In genomic region chr15:40328176-40328575, GRCh38 we compare ENCODE assay signal across 13 cellular contexts. TPM values are rescaled to one million over a fixed set of nuclear protein-coding genes. Genes with fewer than 3 reads are reported as not detected.
DNase-seq lines count a peak whose midpoint lies in the region; ATAC-seq and TF ChIP-seq lines count a peak whose summit lies in the region.
"Had no signal": no experiment of that assay in that cellular context is flagged by ENCODE, and none has a peak within 500 bp of the region (broad histone marks: within the 10 kb centered on the region; RNA-seq: fewer than 3 reads in every experiment).

No MANE protein-coding gene starts in this region.

- H3K9me3 ChIP-seq in skeletal muscle satellite cell (replicated peaks; ENCODE audit: low read length) = no peaks in the 10 kb centered on the region

- H3K9ac ChIP-seq in skeletal muscle satellite cell (ENCODE audit: low read depth, low read length) = no peak overlapping the region

- no peaks in the 10 kb centered on the region for H3K9me3 Mint-ChIP-seq in HFFc6
- H3K9me3 Mint-ChIP-seq in WTC11 = no peaks in the 10 kb centered on the region
- H3K9me3 Mint-ChIP-seq: stimulated activated memory B cell treated with anti-CD40 and anti-IgM and Interleukin-4, amounts not matched to agents 10 μg/mL and 1 μg/mL and 100 μg/mL, for 72 hours had no signal

- ATAC-seq in WTC11 (no peak), GM18519 (IDR thresholded peaks at IDR 0.05; ENCODE audit: low FRiP score, unreplicated experiment) (no peak), GM18511 (IDR thresholded peaks at IDR 0.05; ENCODE audit: unreplicated experiment) (no peak)
- ATAC-seq: stimulated activated memory B cell treated with anti-CD40 and anti-IgM and Interleukin-4, amounts not matched to agents 10 μg/mL and 1 μg/mL and 100 μg/mL, for 72 hours had no signal

- POLR2A ChIA-PET in WTC11 (lab: Charles Lee) = interaction anchor here (1.7 kb wide), 1 partner anchor 9 kb away, joined by 6 read pairs; no protein-coding TSS in a partner anchor

- H3K4me1 Mint-ChIP-seq in HFFc6 (ENCODE audit: low read depth) (peaks cover 68% of the 10 kb centered on the region), WTC11 (peaks cover 50% of the 10 kb centered on the region)

- no peak overlapping the region for H3K4me3 ChIP-seq in skeletal muscle satellite cell (ENCODE audit: low read length)

- peaks cover 2% of the 10 kb centered on the region for H3K36me3 ChIP-seq in skeletal muscle satellite cell (ENCODE audit: insufficient read depth, low read length)

- CTCF ChIA-PET in WTC11 (lab: Charles Lee) = interaction anchor here (1.0 to 8.3 kb wide), 13 partner anchors 11 to 94 kb away, joined by 3 to 234 read pairs (median 5); partner anchors contain the start of genes ANKRD63, CCDC9B, IVD and PAK6

- DNase-seq in HFFc6 (peak; percentile 19), WTC11 (ENCODE audit: low spot score) (no peak), glomerular visceral epithelial cell (ENCODE audit: extremely low spot score) (peak; percentile 32)
- DNase-seq in stimulated activated CD4-positive, alpha-beta T cell treated with anti-CD3 and anti-CD28 coated beads, Interleukin-2, amount 100 ng/mL, for 24 hours = no peak
- DNase-seq: COR-L47, NCI-H1105 treated with DMSO at 0.1 percent for 48 hours, NCI-H510A, SHP77 treated with DMSO at 0.1 percent for 48 hours, WERI-Rb-1 had no signal

- no peaks in the 10 kb centered on the region for H3K27me3 ChIP-seq in skeletal muscle satellite cell (ENCODE audit: control insufficient read depth, insufficient read depth, low read length)

- H3K27ac Mint-ChIP-seq in HFFc6 = peak overlapping the region; percentile 71
- peak overlapping the region; percentile 83 for H3K27ac Mint-ChIP-seq in WTC11
- H3K27ac Mint-ChIP-seq: stimulated activated memory B cell treated with anti-CD40 and anti-IgM and Interleukin-4, amounts not matched to agents 10 μg/mL and 1 μg/mL and 100 μg/mL, for 72 hours had no signal

- H3K4me1 ChIP-seq in skeletal muscle satellite cell (ENCODE audit: control insufficient read depth, insufficient read depth, low read length) = peaks cover 24% of the 10 kb centered on the region

- peaks cover 20% of the 10 kb centered on the region; the same call in 1 of the 2 replicates for H3K36me3 Mint-ChIP-seq in HFFc6 (ENCODE audit: low read depth)
- H3K36me3 Mint-ChIP-seq in WTC11 = peaks cover 15% of the 10 kb centered on the region; the same call in 1 of the 2 replicates
- H3K36me3 Mint-ChIP-seq: stimulated activated memory B cell treated with anti-CD40 and anti-IgM and Interleukin-4, amounts not matched to agents 10 μg/mL and 1 μg/mL and 100 μg/mL, for 72 hours had no signal

- H3K4me2 ChIP-seq in skeletal muscle satellite cell (ENCODE audit: low read length) = peak overlapping the region; percentile 18

- H3K4me3 Mint-ChIP-seq in HFFc6 (peak overlapping the region; percentile 7), WTC11 (peak overlapping the region; percentile 38)
- H3K4me3 Mint-ChIP-seq: stimulated activated memory B cell treated with anti-CD40 and anti-IgM and Interleukin-4, amounts not matched to agents 10 μg/mL and 1 μg/mL and 100 μg/mL, for 72 hours had no signal

- TF ChIP-seq CTCF in HFFc6 (IDR thresholded peaks at IDR 0.05) = no peak
- no peak for TF ChIP-seq CTCF in WTC11 (IDR thresholded peaks at IDR 0.05)

- peaks cover 7% of the 10 kb centered on the region; the same call in 1 of the 2 replicates for H3K27me3 Mint-ChIP-seq in HFFc6 (ENCODE audit: insufficient read depth)
- peaks cover 4% of the 10 kb centered on the region for H3K27me3 Mint-ChIP-seq in WTC11 (ENCODE audit: low read depth)
- H3K27me3 Mint-ChIP-seq: stimulated activated memory B cell treated with anti-CD40 and anti-IgM and Interleukin-4, amounts not matched to agents 10 μg/mL and 1 μg/mL and 100 μg/mL, for 72 hours had no signal

TF ChIP-seq in WTC11, 78 proteins besides CTCF, POLR2A, EP300 and RAD21 (continues in another document):
- no peak for TF ChIP-seq E2F4 (CRISPR knock-in tag; IDR thresholded peaks at IDR 0.05; ENCODE audit: borderline replicate concordance, low read depth)
- TF ChIP-seq ZBTB43 (CRISPR knock-in tag; IDR thresholded peaks at IDR 0.05) = no peak
- no peak for TF ChIP-seq IRF2 (CRISPR knock-in tag; IDR thresholded peaks at IDR 0.05; ENCODE audit: borderline replicate concordance, low read depth)
- TF ChIP-seq ETV6 (CRISPR knock-in tag; IDR thresholded peaks at IDR 0.05) = no peak
- TF ChIP-seq PRRX2 (CRISPR knock-in tag; IDR thresholded peaks at IDR 0.05) = no peak
- TF ChIP-seq, protein P1, sequence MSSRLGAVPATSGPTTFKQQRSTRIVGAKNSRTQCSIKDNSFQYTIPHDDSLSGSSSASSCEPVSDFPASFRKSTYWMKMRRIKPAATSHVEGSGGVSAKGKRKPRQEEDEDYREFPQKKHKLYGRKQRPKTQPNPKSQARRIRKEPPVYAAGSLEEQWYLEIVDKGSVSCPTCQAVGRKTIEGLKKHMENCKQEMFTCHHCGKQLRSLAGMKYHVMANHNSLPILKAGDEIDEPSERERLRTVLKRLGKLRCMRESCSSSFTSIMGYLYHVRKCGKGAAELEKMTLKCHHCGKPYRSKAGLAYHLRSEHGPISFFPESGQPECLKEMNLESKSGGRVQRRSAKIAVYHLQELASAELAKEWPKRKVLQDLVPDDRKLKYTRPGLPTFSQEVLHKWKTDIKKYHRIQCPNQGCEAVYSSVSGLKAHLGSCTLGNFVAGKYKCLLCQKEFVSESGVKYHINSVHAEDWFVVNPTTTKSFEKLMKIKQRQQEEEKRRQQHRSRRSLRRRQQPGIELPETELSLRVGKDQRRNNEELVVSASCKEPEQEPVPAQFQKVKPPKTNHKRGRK (CRISPR knock-in tag; IDR thresholded peaks at IDR 0.05; ENCODE audit: borderline replicate concordance) = no peak

RNA-seq across cellular contexts. Expression of gene INAFM2, which starts 4.7 kb away (rescaled TPM):
- total RNA-seq in HFFc6 (2021; fragmentation: NEBNext Ultra II Directional; extraction: Animal tissue kit (Norgen Biotek cat#: 25700)) = 10 to 100 TPM; 19.6 to 32.8 (median 23.4) TPM
- 28.2 to 34.2 TPM (median 30.3 TPM) in 3 replicates for total RNA-seq in WTC11 (2021)
- 7.1 and 11.6 TPM in 2 replicates for total RNA-seq in skeletal muscle satellite cell (2012; rRNA removed)

RNA-seq across cellular contexts. Expression of gene CCDC9B, which starts 12.6 kb away (rescaled TPM):
- 10 to 100 TPM; 54.3 to 92.3 (median 57.9) TPM for total RNA-seq in HFFc6 (2021; fragmentation: NEBNext Ultra II Directional; extraction: Animal tissue kit (Norgen Biotek cat#: 25700))
- 1.4 to 1.8 TPM (median 1.8 TPM) in 3 replicates for total RNA-seq in WTC11 (2021)
- total RNA-seq in skeletal muscle satellite cell (2012; rRNA removed) = 3.1 and 8.6 TPM in 2 replicates

RNA-seq across cellular contexts. Expression of gene PLCB2, which starts 20.4 kb away (rescaled TPM):
- total RNA-seq in HFFc6 (2021; fragmentation: NEBNext Ultra II Directional; extraction: Animal tissue kit (Norgen Biotek cat#: 25700)) = 1 to 10 TPM in 1 of 6 experiments, under 1 TPM in 5; 0.12 to 1.0 (median 0.48) TPM
- 14.2 to 18.5 TPM (median 15.2 TPM) in 3 replicates for total RNA-seq in WTC11 (2021)
- total RNA-seq in skeletal muscle satellite cell (2012; rRNA removed) = 0.22 and 0.76 TPM in 2 replicates

RNA-seq across cellular contexts. Expression of gene PHGR1, which starts 22.7 kb away (rescaled TPM):
- not detected for total RNA-seq in HFFc6 (2021; fragmentation: NEBNext Ultra II Directional; extraction: Animal tissue kit (Norgen Biotek cat#: 25700))
- total RNA-seq in WTC11 (2021) = not detected in 3 replicates
- not detected in 2 replicates for total RNA-seq in skeletal muscle satellite cell (2012; rRNA removed)

RNA-seq across cellular contexts. Expression of gene DISP2, which starts 29.8 kb away (rescaled TPM):
- total RNA-seq in HFFc6 (2021; fragmentation: NEBNext Ultra II Directional; extraction: Animal tissue kit (Norgen Biotek cat#: 25700)) = under 1 TPM; 0.03 to 0.26 (median 0.21) TPM
- 1.0 to 3.5 TPM (median 1.9 TPM) in 3 replicates for total RNA-seq in WTC11 (2021)
- total RNA-seq in skeletal muscle satellite cell (2012; rRNA removed) = under 0.01 TPM in 2 replicates

Comparison
In these comparisons a context has a peak if more than half of its experiments do, and no peak if none do; other contexts are left out.
1. DNase-seq: peak in HFFc6 (single experiment) and glomerular visceral epithelial cell (single experiment); none in WTC11 (single experiment) and stimulated activated CD4-positive, alpha-beta T cell treated with anti-CD3 and anti-CD28 coated beads, Interleukin-2, amount 100 ng/mL, for 24 hours (0 of 2).
2. RNA of gene CCDC9B, which starts 12.6 kb away (total RNA-seq): 54.3 to 92.3 TPM in HFFc6; 1.4 to 1.8 TPM in WTC11; every median in the first group is over 10 times any median in the second.